18 cellular contexts compared by ENCODE assay signal in genomic region chr14:99312106-99312505, GRCh38. TPM values are rescaled to one million over a fixed set of nuclear protein-coding genes. Genes with fewer than 3 reads are reported as not detected.
"Had no signal": no experiment of that assay in that cellular context is flagged by ENCODE, and none has a peak within 500 bp of the region (broad histone marks: within the 10 kb centered on the region; RNA-seq: fewer than 3 reads in every experiment).

No MANE protein-coding gene starts in this region.

- H3K4me3 Mint-ChIP-seq: nephron had no signal

- DNase-seq: dorsolateral prefrontal cortex; effector CD4-positive, alpha-beta T cell; left ventricle myocardium superior; lower lobe of right lung; nucleus accumbens; pancreas; stimulated activated CD4-positive, alpha-beta T cell treated with anti-CD3 and anti-CD28 coated beads, Interleukin-12 subunit alpha, Interleukin-12 subunit beta, amount 100 ng/mL, for 4 hours; stimulated activated CD4-positive, alpha-beta T cell treated with anti-CD3 and anti-CD28 coated beads, Interleukin-1b, Interleukin-23, amount 100 ng/mL, for 48 hours; stimulated activated CD4-positive, alpha-beta T cell treated with anti-CD3 and anti-CD28 coated beads, Interleukin-4, amount 100 ng/mL, for 1 hour; stimulated activated CD8-positive, alpha-beta memory T cell treated with anti-CD3 and anti-CD28 coated beads, Interleukin-4, amount 100 ng/mL, for 48 hours; stimulated activated naive CD4-positive, alpha-beta T cell treated with Interleukin-2 at 50 U/mL for 16 hours; stomach; thyroid gland; trophoblast cell had no signal

- H3K27me3 Mint-ChIP-seq: progenitor cell of endocrine pancreas had no signal

- ATAC-seq: left ventricle myocardium superior, lower lobe of right lung, pancreas, sciatic nerve had no signal

- H3K27ac Mint-ChIP-seq: nephron, progenitor cell of endocrine pancreas had no signal

- H3K4me1 Mint-ChIP-seq: nephron had no signal

RNA-seq across cellular contexts. Expression of gene BCL11B, which starts 40.1 kb away (rescaled TPM):
- total RNA-seq: fibroblast of villous mesenchyme had no signal
